In the genomic region with DNA sequence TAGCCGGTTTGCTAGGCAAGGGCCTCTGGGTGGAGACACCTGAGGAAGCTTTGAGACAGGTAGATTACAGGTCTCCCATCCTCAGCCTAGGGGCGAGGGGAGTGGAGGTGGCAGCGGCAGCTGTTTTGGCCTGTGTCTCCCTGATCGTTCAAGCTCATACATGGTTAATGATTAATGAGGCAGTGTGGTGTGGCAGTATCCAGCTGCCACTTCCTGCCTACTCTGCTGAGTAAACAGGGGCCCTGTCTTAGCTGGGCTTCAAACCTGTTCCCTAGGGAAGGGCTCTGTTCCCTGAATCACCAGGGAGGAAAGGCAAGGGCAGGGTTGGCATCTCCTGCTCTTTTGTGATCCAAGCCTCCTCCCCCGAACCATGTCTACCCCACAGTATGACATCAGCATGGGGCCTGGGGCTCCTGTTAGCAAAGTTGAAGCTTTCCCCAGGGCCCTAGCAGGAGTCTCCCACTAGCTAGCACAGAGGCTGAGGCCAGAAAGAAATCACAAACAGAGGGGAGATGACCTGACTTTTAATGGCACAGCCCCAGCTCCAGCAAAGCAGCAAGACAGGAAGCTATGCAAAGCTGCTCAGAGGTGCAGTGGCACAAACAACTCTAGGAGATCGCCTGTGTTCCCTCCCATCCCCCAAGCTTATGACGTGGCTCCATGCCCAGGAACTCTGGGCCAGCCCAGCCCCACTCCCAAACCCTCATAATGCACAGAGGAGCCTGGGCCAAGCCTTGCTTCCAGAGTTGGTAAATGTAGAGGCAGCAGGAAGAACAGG, we compare ENCODE assay signal across 8 cellular contexts. TPM values are rescaled to one million over a fixed set of nuclear protein-coding genes. Genes with fewer than 3 reads are reported as not detected.
A peak's percentile ranks its signal among the peaks of the same experiment; 100 is the strongest.
DNase-seq lines count a peak whose midpoint lies in the region; ATAC-seq and TF ChIP-seq lines count a peak whose summit lies in the region.

No MANE protein-coding gene starts in this region.

- DNase-seq in COLO668 (lab: John Stamatoyannopoulos, UW; ENCODE audit: unreplicated experiment), result peak; percentile 89
- DNase-seq in HS-5 (ENCODE audit: low read depth), result peak; percentile 68
- no peak for DNase-seq in Panc1 (ENCODE audit: low read depth, low spot score)
- DNase-seq in anterior cingulate cortex (lab: John Stamatoyannopoulos, UW), result peak in 49 of 58 donors; percentile 9 to 81 (median 58)
- DNase-seq in right atrium auricular region (ENCODE audit: low spot score), result peak; percentile 69
- peak; percentile 98 for DNase-seq in renal cortical epithelial cell (ENCODE audit: low read depth)
- DNase-seq in DMS79 treated with DMSO at 0.1 percent for 48 hours (lab: John Stamatoyannopoulos, UW), result no peak

- POLR2A ChIA-PET in Panc1 (lab: Charles Lee), result interaction anchor here (0.5 to 0.6 kb wide), 2 partner anchors 38 to 237 kb away, joined by 5 to 13 read pairs; no protein-coding TSS in a partner anchor

- no TSS peak for BruUV-seq in Panc1 (replicated peaks; lab: Mats Ljungman, UMichigan)

- CTCF ChIA-PET in Panc1 (lab: Charles Lee), result interaction anchor here (0.6 to 1.1 kb wide), 3 partner anchors 31 to 102 kb away, joined by 3 to 6 read pairs (median 3); no protein-coding TSS in a partner anchor

- H3K9me3 ChIP-seq in Panc1 (ENCODE audit: control insufficient read depth, insufficient read depth, low read depth, low read length) (no peaks in the 10 kb centered on the region), right atrium auricular region (no peaks in the 10 kb centered on the region)

- peaks cover 50% of the 10 kb centered on the region for H3K4me1 ChIP-seq in Panc1 (ENCODE audit: control insufficient read depth, insufficient read depth, low read length)
- peaks cover 0 to 58% of the 10 kb centered on the region in 2 donors for H3K4me1 ChIP-seq in right atrium auricular region

- H3K27me3 ChIP-seq in Panc1 (ENCODE audit: control insufficient read depth, insufficient read depth, low read length) (no peaks in the 10 kb centered on the region), right atrium auricular region (no peaks in the 10 kb centered on the region)

- H3K4me3 ChIP-seq in Panc1 (ENCODE audit: low read depth in 2 of 2, low read length in 2 of 2) (no peak overlapping the region), right atrium auricular region (no peak overlapping the region)

- H3K27ac ChIP-seq in Panc1 (ENCODE audit: low read length) (peak overlapping the region; percentile 65), right atrium auricular region (peak overlapping the region; percentile 70 to 74)

- no peaks in the 10 kb centered on the region; the same call in 1 of the 2 replicates for H3K36me3 ChIP-seq in Panc1 (ENCODE audit: control insufficient read depth, insufficient read depth, low read length)
- peaks cover 18% of the 10 kb centered on the region for H3K36me3 ChIP-seq in right atrium auricular region

- in situ Hi-C loops in Panc1 (cut with HindIII; ENCODE audit: low pct_unique_long_range_greater_than_20kb, low sequenced_read_pairs), result no loop called here

- intact Hi-C loops in Panc1 (cut with micrococcal nuclease; ENCODE audit: unreplicated experiment), result no loop called here

- no peak for TF ChIP-seq CTCF in Panc1 (IDR thresholded peaks at IDR 0.05)
- TF ChIP-seq CTCF in right atrium auricular region (IDR thresholded peaks at IDR 0.05), result no peak

- ATAC-seq in GM19324 (IDR thresholded peaks at IDR 0.05; ENCODE audit: low FRiP score, unreplicated experiment) (peak; percentile 38), Panc1 (peak; percentile 7; the same call in 1 of the 2 replicates)

RNA-seq across cellular contexts. Expression of a gene that starts 3.7 kb away (rescaled TPM):
- total RNA-seq in Panc1 (2021; ENCODE audit: unreplicated experiment) (not detected), right atrium auricular region (not detected), renal cortical epithelial cell (0.25 TPM in 1 of 2 replicates, not detected in the other)
- 0.21 TPM for polyA plus RNA-seq in Panc1 (2012; ENCODE audit: insufficient read length)

RNA-seq across cellular contexts. Expression of a gene that starts 4.1 kb away (rescaled TPM):
- total RNA-seq in Panc1 (2021; ENCODE audit: unreplicated experiment), result 29.9 TPM
- 39.9 TPM for polyA plus RNA-seq in Panc1 (2012; ENCODE audit: insufficient read length)
- 1 to 10 TPM; 7.0 to 9.0 TPM for total RNA-seq in right atrium auricular region
- 30.7 and 52.7 TPM in 2 replicates for total RNA-seq in renal cortical epithelial cell

RNA-seq across cellular contexts. Expression of a gene that starts 4.1 kb away (rescaled TPM):
- total RNA-seq in Panc1 (2021; ENCODE audit: unreplicated experiment) (8.1 TPM), right atrium auricular region (1 to 10 TPM; 1.8 to 3.4 TPM), renal cortical epithelial cell (9.8 and 12.9 TPM in 2 replicates)
- polyA plus RNA-seq in Panc1 (2012; ENCODE audit: insufficient read length), result 3.1 TPM

RNA-seq across cellular contexts. Expression of a gene that starts 4.3 kb away (rescaled TPM):
- total RNA-seq in Panc1 (2021; ENCODE audit: unreplicated experiment) (12.9 TPM), right atrium auricular region (100 to 1,000 TPM in 1 of 2 donors, 10 to 100 TPM in 1; 51.7 to 159 TPM), renal cortical epithelial cell (70.9 and 239 TPM in 2 replicates)
- 9.4 TPM for polyA plus RNA-seq in Panc1 (2012; ENCODE audit: insufficient read length)

RNA-seq across cellular contexts. Expression of a gene that starts 19.8 kb away (rescaled TPM):
- 36.2 TPM for total RNA-seq in Panc1 (2021; ENCODE audit: unreplicated experiment)
- polyA plus RNA-seq in Panc1 (2012; ENCODE audit: insufficient read length), result 41.8 TPM
- 10 to 100 TPM; 14.5 to 14.9 TPM for total RNA-seq in right atrium auricular region
- 35.8 and 53.4 TPM in 2 replicates for total RNA-seq in renal cortical epithelial cell

Comparison
In these comparisons a context has a peak if more than half of its experiments do, and no peak if none do; other contexts are left out.
1. DNase-seq: peak in COLO668 (single experiment), HS-5 (single experiment), anterior cingulate cortex (49 of 58), right atrium auricular region (single experiment) and renal cortical epithelial cell (single experiment); none in Panc1 (single experiment) and DMS79 treated with DMSO at 0.1 percent for 48 hours (single experiment).